Comparison of ENCODE assay signal across 31 cellular contexts in genomic region chr16:9371713-9372448, GRCh38.
"Had no signal": no experiment of that assay in that cellular context is flagged by ENCODE, and none has a peak within 500 bp of the region (broad histone marks: within the 10 kb centered on the region; RNA-seq: fewer than 3 reads in every experiment).

No MANE protein-coding gene starts in this region.

- H3K4me1 Mint-ChIP-seq: memory B cell; stimulated activated effector memory CD8-positive, alpha-beta T cell treated with anti-CD3 and anti-CD28 coated beads, Interleukin-12 subunit alpha, Interleukin-12 subunit beta, amount 100 ng/mL, for 72 hours had no signal

- H3K36me3 ChIP-seq: esophagus muscularis mucosa, gastroesophageal sphincter, heart right ventricle, neutrophil, pancreas, sigmoid colon, stomach, thyroid gland, vagina had no signal

- H3K4me1 ChIP-seq: foreskin keratinocyte, sigmoid colon, stomach, thyroid gland, vagina had no signal

- H3K27ac Mint-ChIP-seq: memory B cell; mesothelial cell of epicardium; naive B cell; natural killer cell treated with Interleukin-12 subunit alpha and Interleukin-12 subunit beta and Interleukin-15 and Interleukin-18, amount 100 ng/mL, for 72 hours; stimulated activated effector memory CD8-positive, alpha-beta T cell treated with anti-CD3 and anti-CD28 coated beads, Interleukin-12 subunit alpha, Interleukin-12 subunit beta, amount 100 ng/mL, for 72 hours had no signal

- H3K27ac ChIP-seq: coronary artery, esophagus muscularis mucosa, foreskin keratinocyte, gastroesophageal sphincter, neutrophil, pancreas, sigmoid colon, stomach, thyroid gland, vagina had no signal

- H3K36me3 Mint-ChIP-seq: memory B cell; mesothelial cell of epicardium; natural killer cell treated with Interleukin-12 subunit alpha and Interleukin-12 subunit beta and Interleukin-15 and Interleukin-18, amount 100 ng/mL, for 72 hours; stimulated activated effector memory CD8-positive, alpha-beta T cell treated with anti-CD3 and anti-CD28 coated beads, Interleukin-12 subunit alpha, Interleukin-12 subunit beta, amount 100 ng/mL, for 72 hours had no signal

- DNase-seq: dermis blood vessel endothelial cell; effector memory CD4-positive, alpha-beta T cell; foreskin keratinocyte; heart right ventricle; hippocampal formation; kidney glomerular epithelial cell; left colon; left ventricle myocardium superior; mucosa of descending colon; naive B cell; pancreas; retina; sigmoid colon; stimulated activated CD4-positive, alpha-beta T cell treated with anti-CD3 and anti-CD28 coated beads, Interleukin-2, amount 100 ng/mL, for 24 hours; stimulated activated CD4-positive, alpha-beta T cell treated with anti-CD3 and anti-CD28 coated beads, Interleukin-4, amount 100 ng/mL, for 24 hours; stimulated activated naive CD4-positive, alpha-beta T cell treated with Interleukin-2 at 50 U/mL for 16 hours; stomach; thyroid gland; trophoblast cell had no signal

- H3K27me3 ChIP-seq: esophagus muscularis mucosa, foreskin keratinocyte, gastroesophageal sphincter, heart right ventricle, pancreas, stomach, thyroid gland, vagina had no signal

- ATAC-seq: foreskin keratinocyte; gastroesophageal sphincter; heart right ventricle; left ventricle myocardium superior; mucosa of descending colon; natural killer cell treated with Interleukin-12 subunit alpha and Interleukin-12 subunit beta and Interleukin-15 and Interleukin-18, amount 100 ng/mL, for 72 hours; pancreas; stimulated activated effector memory CD8-positive, alpha-beta T cell treated with anti-CD3 and anti-CD28 coated beads, Interleukin-12 subunit alpha, Interleukin-12 subunit beta, amount 100 ng/mL, for 72 hours had no signal

- H3K9me3 Mint-ChIP-seq: memory B cell; mesothelial cell of epicardium; natural killer cell treated with Interleukin-12 subunit alpha and Interleukin-12 subunit beta and Interleukin-15 and Interleukin-18, amount 100 ng/mL, for 72 hours; stimulated activated effector memory CD8-positive, alpha-beta T cell treated with anti-CD3 and anti-CD28 coated beads, Interleukin-12 subunit alpha, Interleukin-12 subunit beta, amount 100 ng/mL, for 72 hours had no signal

- FAIRE-seq: islet of Langerhans, pancreas had no signal

- H3K9me3 ChIP-seq: mucosa of descending colon, neutrophil, pancreas, sigmoid colon, stomach, thyroid gland, vagina had no signal

- H3K4me3 ChIP-seq: coronary artery, esophagus muscularis mucosa, gastroesophageal sphincter, heart right ventricle, lung, mucosa of descending colon, pancreas, sigmoid colon, stomach, thyroid gland, vagina had no signal

- H3K4me3 Mint-ChIP-seq: memory B cell; mesothelial cell of epicardium; naive B cell; natural killer cell treated with Interleukin-12 subunit alpha and Interleukin-12 subunit beta and Interleukin-15 and Interleukin-18, amount 100 ng/mL, for 72 hours; neural crest cell; stimulated activated effector memory CD8-positive, alpha-beta T cell treated with anti-CD3 and anti-CD28 coated beads, Interleukin-12 subunit alpha, Interleukin-12 subunit beta, amount 100 ng/mL, for 72 hours had no signal
